12 cellular contexts compared by ENCODE assay signal in the genomic region with DNA sequence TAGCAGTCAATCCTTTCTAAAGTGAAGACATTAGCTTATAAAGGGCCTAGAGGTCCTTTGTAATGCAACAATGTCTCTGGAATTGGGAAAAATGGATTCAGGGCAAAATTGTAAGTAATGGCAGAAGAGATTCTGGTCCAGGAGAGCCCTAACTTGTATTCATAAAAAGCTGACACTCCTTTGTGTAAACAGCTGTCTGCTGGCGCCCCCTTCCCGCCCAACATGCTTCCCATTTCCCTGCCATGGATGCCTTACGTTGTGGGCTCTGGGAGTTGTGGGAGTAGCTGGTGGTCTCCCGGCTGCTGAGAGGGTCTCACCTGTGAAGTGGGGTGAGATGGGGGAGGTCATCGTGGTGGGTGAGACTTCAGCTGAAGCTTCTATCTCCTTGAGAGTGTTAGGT. TPM values are rescaled to one million over a fixed set of nuclear protein-coding genes. Genes with fewer than 3 reads are reported as not detected.
A peak's percentile ranks its signal among the peaks of the same experiment; 100 is the strongest.
DNase-seq lines count a peak whose midpoint lies in the region; FAIRE-seq and TF ChIP-seq lines count a peak whose summit lies in the region.
"Had no signal": no experiment of that assay in that cellular context is flagged by ENCODE, and none has a peak within 500 bp of the region (broad histone marks: within the 10 kb centered on the region; RNA-seq: fewer than 3 reads in every experiment).

No MANE protein-coding gene starts in this region.

- H2BK15ac ChIP-seq in H9 (ENCODE audit: low read depth, low read length) = no peak overlapping the region

- no peak overlapping the region for H2BK120ac ChIP-seq in H9 (ENCODE audit: low read depth, low read length, poor library complexity, severe bottlenecking)

- peak; percentile 61 for TF ChIP-seq CTCF in H9 (conservative IDR thresholded peaks at IDR 0.05)
- TF ChIP-seq CTCF in choroid plexus epithelial cell (conservative IDR thresholded peaks at IDR 0.05; ENCODE audit: low read depth, low read length) = peak; percentile 44

- FAIRE-seq in urothelium cell line (lab: Jason Lieb, UNC) = no peak

- H3K4me1 ChIP-seq in H9 (ENCODE audit: insufficient read depth, low read length) (no peaks in the 10 kb centered on the region; the same call in 1 of the 2 replicates), mesodermal cell (ENCODE audit: control insufficient read depth, insufficient read depth, low read length, poor library complexity, severe bottlenecking) (no peaks in the 10 kb centered on the region), Karpas-422 (ENCODE audit: low read length) (peaks cover 2% of the 10 kb centered on the region; the same call in 1 of the 2 replicates)
- H3K4me1 ChIP-seq: Caco-2 had no signal

- no peaks in the 10 kb centered on the region for H3K9me3 ChIP-seq in H9 (ENCODE audit: control insufficient read depth, low read depth, low read length)
- peaks cover 5% of the 10 kb centered on the region for H3K9me3 ChIP-seq in mesodermal cell (ENCODE audit: control insufficient read depth, low read length)
- H3K9me3 ChIP-seq in Karpas-422 (ENCODE audit: low read length) = no peaks in the 10 kb centered on the region
- H3K9me3 ChIP-seq: esophagus squamous epithelium had no signal

- no peak overlapping the region for H3K56ac ChIP-seq in H9 (ENCODE audit: insufficient read length, low read depth, low read length)

- H3K27ac ChIP-seq in H9 (ENCODE audit: insufficient read length, low read depth, low read length) = no peak overlapping the region
- H3K27ac ChIP-seq in mesodermal cell (ENCODE audit: low read depth, low read length, severe bottlenecking) = peak overlapping the region; percentile 24
- H3K27ac ChIP-seq in Karpas-422 (ENCODE audit: low read length) = no peak overlapping the region

- peaks cover 4% of the 10 kb centered on the region for H3K23me2 ChIP-seq in H9 (ENCODE audit: insufficient read length, low read depth, low read length, poor library complexity, severe bottlenecking)

- DNase-seq in 8988T (peak; percentile 42), H9 (peak; percentile 63), choroid plexus epithelial cell (ENCODE audit: low read depth) (no peak), HCEC 1CT (no peak), Karpas-422 (no peak), NOMO-1 treated with DMSO at 0.1 percent for 48 hours (lab: John Stamatoyannopoulos, UW; ENCODE audit: unreplicated experiment) (no peak), urothelium cell line (ENCODE audit: low spot score) (no peak)
- DNase-seq: Caco-2, esophagus squamous epithelium had no signal

- H3T11ph ChIP-seq in H9 (ENCODE audit: low read length) = no peak overlapping the region

- H4K8ac ChIP-seq in H9 (replicated peaks; ENCODE audit: insufficient read length, low read depth, low read length) = no peak overlapping the region

- no peaks in the 10 kb centered on the region for H4K20me1 ChIP-seq in H9 (ENCODE audit: control insufficient read depth, insufficient read depth, insufficient read length)
- no peaks in the 10 kb centered on the region for H4K20me1 ChIP-seq in Karpas-422 (ENCODE audit: insufficient read depth, low read depth, low read length)

- H3K36me3 Mint-ChIP-seq in H9 (ENCODE audit: insufficient read depth in 1 of 3, low read depth in 3 of 3) = peaks cover 0 to 7% (median 6%) of the 10 kb centered on the region in 3 experiments; a peak in 5 of 7 replicates

- no peak overlapping the region for H3K18ac ChIP-seq in H9 (ENCODE audit: insufficient read length, low read depth, low read length)

- H4K91ac ChIP-seq in H9 (ENCODE audit: insufficient read length, low read depth, low read length) = no peak overlapping the region

- H3K79me2 ChIP-seq in H9 (ENCODE audit: insufficient read depth, low read length) (no peaks in the 10 kb centered on the region), Karpas-422 (ENCODE audit: low read length) (no peaks in the 10 kb centered on the region)

- H3K27ac Mint-ChIP-seq in H9 = no peak overlapping the region; a peak in 1 of 7 replicates

- H3K4me2 ChIP-seq in H9 (ENCODE audit: insufficient read depth, insufficient read length, low read length) (no peak overlapping the region), Karpas-422 (ENCODE audit: low read depth, low read length, poor library complexity, severe bottlenecking) (no peak overlapping the region)

- H2BK12ac ChIP-seq in H9 (ENCODE audit: insufficient read length, low read depth, low read length) = no peak overlapping the region

- H3K4me1 Mint-ChIP-seq in H9 = peaks cover 14 to 21% of the 10 kb centered on the region in 2 experiments

- H3K9me3 Mint-ChIP-seq in H9 = no peaks in the 10 kb centered on the region

- H3K9me2 ChIP-seq in Karpas-422 (replicated peaks; ENCODE audit: insufficient read depth, low read length) = no peaks in the 10 kb centered on the region

- H3K27me3 Mint-ChIP-seq in H9 (ENCODE audit: low read depth) = peaks cover 46% of the 10 kb centered on the region

- H3K14ac ChIP-seq in H9 (ENCODE audit: insufficient read depth, low read length) = peak overlapping the region; percentile 72; the same call in 1 of the 2 replicates

- no peak overlapping the region; a peak in 1 of 5 replicates for H3K4me3 Mint-ChIP-seq in H9

- H3K79me1 ChIP-seq in H9 (ENCODE audit: insufficient read depth, low read depth, low read length, poor library complexity, severe bottlenecking) = no peaks in the 10 kb centered on the region

- no peak overlapping the region for H3K9ac ChIP-seq in H9 (ENCODE audit: extremely low read depth, insufficient read length, low read length)
- H3K9ac ChIP-seq in Karpas-422 (ENCODE audit: low read length) = no peak overlapping the region

- no CpG with 5 or more reads among the region's 5 CpGs for WGBS in H9 (ENCODE audit: extremely low coverage, insufficient read length, low lambda C conversion rate)
- whole genome bisulfite sequencing in mesodermal cell (ENCODE audit: insufficient coverage in 2 of 2), 2 experiments = 28 to 61% methylated on average over 2 to 3 of the region's 5 CpGs

- H3K4me3 ChIP-seq in choroid plexus epithelial cell (ENCODE audit: low read depth, low read length) = no peak overlapping the region
- H3K4me3 ChIP-seq in mesodermal cell (ENCODE audit: extremely low read depth, insufficient read depth, low read length, poor library complexity, severe bottlenecking) = no peak overlapping the region
- H3K4me3 ChIP-seq in Karpas-422 (ENCODE audit: low read length) = no peak overlapping the region
- H3K4me3 ChIP-seq: esophagus squamous epithelium had no signal

- H2BK5ac ChIP-seq in H9 (ENCODE audit: insufficient read length, low read length) = no peak overlapping the region

- H3K23ac ChIP-seq in H9 (ENCODE audit: insufficient read length, low read depth, low read length) = no peak overlapping the region

- H3K36me3 ChIP-seq in mesodermal cell (ENCODE audit: control insufficient read depth, insufficient read depth, low read length) = peaks cover 15% of the 10 kb centered on the region
- H3K36me3 ChIP-seq in Karpas-422 (ENCODE audit: insufficient read depth, low read length) = peaks cover 9% of the 10 kb centered on the region; the same call in 1 of the 2 replicates

- H3K27me3 ChIP-seq in H9 (ENCODE audit: insufficient read depth, low read length) (no peaks in the 10 kb centered on the region; the same call in 1 of the 2 replicates), Karpas-422 (ENCODE audit: low read length) (no peaks in the 10 kb centered on the region)

- H4K5ac ChIP-seq in H9 (ENCODE audit: insufficient read length, low read depth, low read length) = no peak overlapping the region

- H2AK5ac ChIP-seq in H9 (ENCODE audit: insufficient read length, low read length) = no peak overlapping the region

- no peak overlapping the region for H2AFZ ChIP-seq in H9 (ENCODE audit: low read length)
- H2AFZ ChIP-seq in Karpas-422 (ENCODE audit: low read length) = no peak overlapping the region

- H3K4ac ChIP-seq in H9 (ENCODE audit: low read depth, low read length) = no peak overlapping the region

- no peak overlapping the region for H2BK20ac ChIP-seq in H9 (ENCODE audit: low read depth, low read length, poor library complexity, severe bottlenecking)

RNA-seq across cellular contexts. Expression of gene ACRBP, which starts 2.3 kb away (rescaled TPM):
- total RNA-seq in H9 (2021) = 1.3 and 1.9 TPM in 2 replicates
- polyA plus RNA-seq in mesodermal cell (2013, experiment 1 of 2) = 6.3 TPM
- 4.0 TPM for polyA plus RNA-seq in mesodermal cell (2013, experiment 2 of 2)
- total RNA-seq in Karpas-422 (2014; rRNA removed; shearing (Covaris generic); ENCODE audit: low replicate concordance) = 2.2 and 4.2 TPM in 2 replicates
- total RNA-seq: HT1080 had no signal

RNA-seq across cellular contexts. Expression of gene LPAR5, which starts 9.1 kb away (rescaled TPM):
- total RNA-seq in H9 (2021) = 0.22 TPM in 2 replicates
- polyA plus RNA-seq in mesodermal cell (2013, experiment 1 of 2) = 3.2 TPM
- polyA plus RNA-seq in mesodermal cell (2013, experiment 2 of 2) = 1.7 TPM
- 10.3 and 14.6 TPM in 2 replicates for total RNA-seq in Karpas-422 (2014; rRNA removed; shearing (Covaris generic); ENCODE audit: low replicate concordance)
- total RNA-seq: myocyte had no signal

RNA-seq across cellular contexts. Expression of gene ING4, which starts 18.0 kb away (rescaled TPM):
- total RNA-seq in H9 (2021) = 20.1 TPM in 2 replicates
- polyA plus RNA-seq in mesodermal cell (2013, experiment 1 of 2) = 38.7 TPM
- polyA plus RNA-seq in mesodermal cell (2013, experiment 2 of 2) = 38.1 TPM
- 40.1 and 52.9 TPM in 2 replicates for total RNA-seq in Karpas-422 (2014; rRNA removed; shearing (Covaris generic); ENCODE audit: low replicate concordance)

RNA-seq across cellular contexts. Expression of gene CHD4, which starts 37.7 kb away (rescaled TPM):
- 334 and 346 TPM in 2 replicates for total RNA-seq in H9 (2021)
- 261 TPM for polyA plus RNA-seq in mesodermal cell (2013, experiment 1 of 2)
- polyA plus RNA-seq in mesodermal cell (2013, experiment 2 of 2) = 233 TPM
- total RNA-seq in Karpas-422 (2014; rRNA removed; shearing (Covaris generic); ENCODE audit: low replicate concordance) = 216 and 315 TPM in 2 replicates

RNA-seq across cellular contexts. Expression of gene ZNF384, which starts 44.3 kb away (rescaled TPM):
- total RNA-seq in H9 (2021) = 83.5 and 88.0 TPM in 2 replicates
- 64.8 TPM for polyA plus RNA-seq in mesodermal cell (2013, experiment 1 of 2)
- polyA plus RNA-seq in mesodermal cell (2013, experiment 2 of 2) = 55.8 TPM
- total RNA-seq in Karpas-422 (2014; rRNA removed; shearing (Covaris generic); ENCODE audit: low replicate concordance) = 35.5 and 39.2 TPM in 2 replicates

Comparison
In these comparisons a context has a peak if more than half of its experiments do, and no peak if none do; other contexts are left out.
1. DNase-seq: peak in 8988T (single experiment) and H9 (single experiment); none in choroid plexus epithelial cell (single experiment), HCEC 1CT (single experiment), Karpas-422 (single experiment), NOMO-1 treated with DMSO at 0.1 percent for 48 hours (single experiment) and urothelium cell line (single experiment).